ENCODE assay signal across 9 cellular contexts in genomic region chr22:25777870-25778269, GRCh38. TPM values are rescaled to one million over a fixed set of nuclear protein-coding genes. Genes with fewer than 3 reads are reported as not detected.
DNase-seq lines count a peak whose midpoint lies in the region; ATAC-seq and TF ChIP-seq lines count a peak whose summit lies in the region.
"Had no signal": no experiment of that assay in that cellular context is flagged by ENCODE, and none has a peak within 500 bp of the region (broad histone marks: within the 10 kb centered on the region; RNA-seq: fewer than 3 reads in every experiment).

No MANE protein-coding gene starts in this region.

- no peaks in the 10 kb centered on the region for H3K36me3 Mint-ChIP-seq in activated CD4-positive, alpha-beta memory T cell treated with anti-CD3 and anti-CD28 coated beads, Interleukin-2, amount 10 ng/mL, durations not matched to agents 7 days and 5 days (ENCODE audit: low read depth)

- CTCF ChIA-PET in activated CD4-positive, alpha-beta memory T cell treated with anti-CD3 and anti-CD28 coated beads, Interleukin-2, amount 10 ng/mL, durations not matched to agents 7 days and 5 days (lab: Charles Lee) = interaction anchor here (1.5 kb wide), 1 partner anchor 315 kb away, joined by 6 read pairs; no protein-coding TSS in a partner anchor

- peaks cover 7% of the 10 kb centered on the region for H3K4me1 ChIP-seq in Loucy (ENCODE audit: insufficient read depth, low read length, poor library complexity, severe bottlenecking)

- H3K9ac ChIP-seq in Loucy (ENCODE audit: low read depth, low read length, poor library complexity, severe bottlenecking) = no peak overlapping the region

- DNase-seq in NCI-H82 (lab: John Stamatoyannopoulos, UW) (peak; percentile 66), NCI-H82 treated with DMSO at 0.1 percent for 48 hours (lab: John Stamatoyannopoulos, UW; ENCODE audit: unreplicated experiment) (no peak), left lobe of liver (ENCODE audit: low spot score) (no peak), Right ventricle myocardium inferior (ENCODE audit: missing footprints) (no peak)
- peak; percentile 39 for DNase-seq in activated CD4-positive, alpha-beta memory T cell treated with anti-CD3 and anti-CD28 coated beads, Interleukin-2, amount 10 ng/mL, durations not matched to agents 7 days and 5 days

- no peaks in the 10 kb centered on the region for H3K9me3 ChIP-seq in Loucy (ENCODE audit: insufficient read depth, low read depth, low read length)

- H3K79me2 ChIP-seq in Loucy (ENCODE audit: insufficient read depth, low read length) = no peaks in the 10 kb centered on the region

- H3K27ac Mint-ChIP-seq in activated CD4-positive, alpha-beta memory T cell treated with anti-CD3 and anti-CD28 coated beads, Interleukin-2, amount 10 ng/mL, durations not matched to agents 7 days and 5 days = no peak overlapping the region

- TF ChIP-seq CTCF in Loucy (conservative IDR thresholded peaks at IDR 0.05; ENCODE audit: low read length) = peak; percentile 52

- ATAC-seq in left lobe of liver (peak; percentile 73), HG03135 (IDR thresholded peaks at IDR 0.05; ENCODE audit: unreplicated experiment) (no peak), Right ventricle myocardium inferior (no peak)
- ATAC-seq in activated CD4-positive, CD25-positive, alpha-beta regulatory T cell treated with anti-CD3 and anti-CD28 coated beads, Interleukin-2, amount 50 U/mL, for 24 hours = no peak

- H3K4me3 ChIP-seq in Loucy (ENCODE audit: low read length, poor library complexity, severe bottlenecking) = no peak overlapping the region

- H3K27me3 ChIP-seq in Loucy (ENCODE audit: insufficient read depth, low read length, poor library complexity, severe bottlenecking) = no peaks in the 10 kb centered on the region

- no peaks in the 10 kb centered on the region for H4K20me1 ChIP-seq in Loucy (ENCODE audit: insufficient read depth, low read length, poor library complexity, severe bottlenecking)

- no peaks in the 10 kb centered on the region for H3K36me3 ChIP-seq in Loucy (ENCODE audit: insufficient read depth, low read length)

- H2AFZ ChIP-seq in Loucy (ENCODE audit: low read length) = no peak overlapping the region

- H3K27me3 Mint-ChIP-seq in activated CD4-positive, alpha-beta memory T cell treated with anti-CD3 and anti-CD28 coated beads, Interleukin-2, amount 10 ng/mL, durations not matched to agents 7 days and 5 days = peaks cover 8% of the 10 kb centered on the region

- intact Hi-C loops in Right ventricle myocardium inferior (cut with DNase I) = loop anchor here (10.0 kb wide), 1 partner anchor 547 kb away; no protein-coding TSS in a partner anchor

- H3K4me3 Mint-ChIP-seq in activated CD4-positive, alpha-beta memory T cell treated with anti-CD3 and anti-CD28 coated beads, Interleukin-2, amount 10 ng/mL, durations not matched to agents 7 days and 5 days = no peak overlapping the region

- peaks cover 2% of the 10 kb centered on the region for H3K9me3 Mint-ChIP-seq in activated CD4-positive, alpha-beta memory T cell treated with anti-CD3 and anti-CD28 coated beads, Interleukin-2, amount 10 ng/mL, durations not matched to agents 7 days and 5 days

- H3K4me1 Mint-ChIP-seq in activated CD4-positive, alpha-beta memory T cell treated with anti-CD3 and anti-CD28 coated beads, Interleukin-2, amount 10 ng/mL, durations not matched to agents 7 days and 5 days = peaks cover 7% of the 10 kb centered on the region

- no peaks in the 10 kb centered on the region for H3K9me2 ChIP-seq in Loucy (replicated peaks; ENCODE audit: low read depth, low read length)

- H3F3A ChIP-seq in Loucy (ENCODE audit: low read depth) = no peaks in the 10 kb centered on the region

- H3K4me2 ChIP-seq in Loucy (ENCODE audit: low read depth, low read length, poor library complexity, severe bottlenecking) = no peak overlapping the region

- POLR2A ChIA-PET in activated CD4-positive, alpha-beta memory T cell treated with anti-CD3 and anti-CD28 coated beads, Interleukin-2, amount 10 ng/mL, durations not matched to agents 7 days and 5 days (lab: Charles Lee) = no interaction called here

RNA-seq across cellular contexts. Expression of gene MYO18B, which starts 35.9 kb away (rescaled TPM):
- 1 to 10 TPM; 1.6 to 2.0 TPM for total RNA-seq in activated CD4-positive, alpha-beta memory T cell treated with anti-CD3 and anti-CD28 coated beads, Interleukin-2, amount 10 ng/mL, durations not matched to agents 7 days and 5 days
- not detected for total RNA-seq in left lobe of liver
- 139 TPM for total RNA-seq in Right ventricle myocardium inferior
- total RNA-seq: pulmonary artery endothelial cell had no signal

Comparison
In these comparisons a context has a peak if more than half of its experiments do, and no peak if none do; other contexts are left out.
1. DNase-seq: peak in NCI-H82 (single experiment) and activated CD4-positive, alpha-beta memory T cell treated with anti-CD3 and anti-CD28 coated beads, Interleukin-2, amount 10 ng/mL, durations not matched to agents 7 days and 5 days (single experiment); none in NCI-H82 treated with DMSO at 0.1 percent for 48 hours (single experiment), left lobe of liver (single experiment) and Right ventricle myocardium inferior (single experiment).
2. RNA of gene MYO18B, which starts 35.9 kb away (total RNA-seq): 139 TPM in Right ventricle myocardium inferior (single experiment); 1.6 to 2.0 TPM in activated CD4-positive, alpha-beta memory T cell treated with anti-CD3 and anti-CD28 coated beads, Interleukin-2, amount 10 ng/mL, durations not matched to agents 7 days and 5 days and not detected in left lobe of liver (single experiment); every median in the first group is over 10 times any median in the second.